ENCODE assay signal across 1 cellular context in the genomic region with DNA sequence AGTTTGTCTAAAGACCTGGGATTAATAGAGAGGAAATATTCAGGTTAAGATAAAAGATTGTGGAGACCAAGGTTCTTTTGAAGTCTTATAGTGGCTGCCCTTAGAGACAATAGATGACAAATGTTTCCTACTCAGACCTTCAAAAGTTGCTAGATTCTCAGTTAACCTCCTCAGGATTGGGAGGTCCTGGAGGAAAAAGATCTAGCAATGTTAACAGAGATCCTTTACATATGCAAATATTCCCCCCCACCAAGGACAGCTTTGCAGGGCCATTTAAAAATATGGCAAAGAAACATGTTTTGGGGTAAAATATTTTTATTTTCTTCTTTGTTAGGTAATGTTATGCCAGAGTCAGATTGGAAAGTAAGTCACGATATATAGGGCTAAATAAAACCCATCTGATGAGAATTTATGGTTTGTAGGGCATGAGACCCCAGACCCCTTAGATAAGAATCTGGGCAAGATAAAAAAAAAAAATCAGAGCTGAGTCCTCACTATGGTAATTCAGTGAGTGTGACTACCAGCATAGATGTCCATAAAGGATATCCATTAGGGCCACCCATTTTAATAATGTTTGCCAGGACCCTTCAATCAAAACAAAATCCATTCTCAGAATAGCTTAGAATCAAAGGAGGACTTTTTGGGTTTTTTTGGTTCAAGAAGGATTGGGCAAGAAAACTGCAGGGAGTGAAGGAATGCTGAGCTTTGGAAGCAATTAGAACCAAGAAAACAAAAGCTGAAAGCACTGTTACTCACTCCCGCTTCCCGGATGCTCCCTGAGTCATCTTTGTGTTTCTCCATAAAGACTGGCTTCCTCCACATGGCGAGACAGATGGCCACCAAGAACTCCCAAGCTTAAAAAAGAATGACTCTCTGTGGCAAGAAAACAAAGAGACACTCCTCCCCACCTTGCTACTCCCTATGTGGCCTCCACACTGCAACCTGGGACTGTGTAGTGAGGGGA.
TF ChIP-seq lines count a peak whose summit lies in the region.

No MANE protein-coding gene starts in this region.

TF ChIP-seq in SK-N-SH, 30 proteins besides CTCF, POLR2A, EP300 and RAD21 (continued from another document):
- TF ChIP-seq, protein P1, sequence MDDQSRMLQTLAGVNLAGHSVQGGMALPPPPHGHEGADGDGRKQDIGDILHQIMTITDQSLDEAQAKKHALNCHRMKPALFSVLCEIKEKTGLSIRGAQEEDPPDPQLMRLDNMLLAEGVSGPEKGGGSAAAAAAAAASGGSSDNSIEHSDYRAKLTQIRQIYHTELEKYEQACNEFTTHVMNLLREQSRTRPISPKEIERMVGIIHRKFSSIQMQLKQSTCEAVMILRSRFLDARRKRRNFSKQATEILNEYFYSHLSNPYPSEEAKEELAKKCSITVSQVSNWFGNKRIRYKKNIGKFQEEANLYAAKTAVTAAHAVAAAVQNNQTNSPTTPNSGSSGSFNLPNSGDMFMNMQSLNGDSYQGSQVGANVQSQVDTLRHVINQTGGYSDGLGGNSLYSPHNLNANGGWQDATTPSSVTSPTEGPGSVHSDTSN (IDR thresholded peaks at IDR 0.05): no peak
- TF ChIP-seq, protein P2, sequence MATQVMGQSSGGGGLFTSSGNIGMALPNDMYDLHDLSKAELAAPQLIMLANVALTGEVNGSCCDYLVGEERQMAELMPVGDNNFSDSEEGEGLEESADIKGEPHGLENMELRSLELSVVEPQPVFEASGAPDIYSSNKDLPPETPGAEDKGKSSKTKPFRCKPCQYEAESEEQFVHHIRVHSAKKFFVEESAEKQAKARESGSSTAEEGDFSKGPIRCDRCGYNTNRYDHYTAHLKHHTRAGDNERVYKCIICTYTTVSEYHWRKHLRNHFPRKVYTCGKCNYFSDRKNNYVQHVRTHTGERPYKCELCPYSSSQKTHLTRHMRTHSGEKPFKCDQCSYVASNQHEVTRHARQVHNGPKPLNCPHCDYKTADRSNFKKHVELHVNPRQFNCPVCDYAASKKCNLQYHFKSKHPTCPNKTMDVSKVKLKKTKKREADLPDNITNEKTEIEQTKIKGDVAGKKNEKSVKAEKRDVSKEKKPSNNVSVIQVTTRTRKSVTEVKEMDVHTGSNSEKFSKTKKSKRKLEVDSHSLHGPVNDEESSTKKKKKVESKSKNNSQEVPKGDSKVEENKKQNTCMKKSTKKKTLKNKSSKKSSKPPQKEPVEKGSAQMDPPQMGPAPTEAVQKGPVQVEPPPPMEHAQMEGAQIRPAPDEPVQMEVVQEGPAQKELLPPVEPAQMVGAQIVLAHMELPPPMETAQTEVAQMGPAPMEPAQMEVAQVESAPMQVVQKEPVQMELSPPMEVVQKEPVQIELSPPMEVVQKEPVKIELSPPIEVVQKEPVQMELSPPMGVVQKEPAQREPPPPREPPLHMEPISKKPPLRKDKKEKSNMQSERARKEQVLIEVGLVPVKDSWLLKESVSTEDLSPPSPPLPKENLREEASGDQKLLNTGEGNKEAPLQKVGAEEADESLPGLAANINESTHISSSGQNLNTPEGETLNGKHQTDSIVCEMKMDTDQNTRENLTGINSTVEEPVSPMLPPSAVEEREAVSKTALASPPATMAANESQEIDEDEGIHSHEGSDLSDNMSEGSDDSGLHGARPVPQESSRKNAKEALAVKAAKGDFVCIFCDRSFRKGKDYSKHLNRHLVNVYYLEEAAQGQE (IDR thresholded peaks at IDR 0.05; ENCODE audit: low read depth, low read length): no peak
- TF ChIP-seq RCOR1 (IDR thresholded peaks at IDR 0.05; ENCODE audit: low read length) (no peak), YY1 (IDR thresholded peaks at IDR 0.05; ENCODE audit: low read depth) (peak; percentile 44; the same call in 1 of the 2 replicates), FOXM1 (IDR thresholded peaks at IDR 0.05; ENCODE audit: low read depth) (no peak), FOXJ3 (CRISPR knock-in tag; IDR thresholded peaks at IDR 0.05) (no peak), TEAD4 (IDR thresholded peaks at IDR 0.05; ENCODE audit: borderline replicate concordance, insufficient read depth) (no peak)
- TF ChIP-seq, protein P3, sequence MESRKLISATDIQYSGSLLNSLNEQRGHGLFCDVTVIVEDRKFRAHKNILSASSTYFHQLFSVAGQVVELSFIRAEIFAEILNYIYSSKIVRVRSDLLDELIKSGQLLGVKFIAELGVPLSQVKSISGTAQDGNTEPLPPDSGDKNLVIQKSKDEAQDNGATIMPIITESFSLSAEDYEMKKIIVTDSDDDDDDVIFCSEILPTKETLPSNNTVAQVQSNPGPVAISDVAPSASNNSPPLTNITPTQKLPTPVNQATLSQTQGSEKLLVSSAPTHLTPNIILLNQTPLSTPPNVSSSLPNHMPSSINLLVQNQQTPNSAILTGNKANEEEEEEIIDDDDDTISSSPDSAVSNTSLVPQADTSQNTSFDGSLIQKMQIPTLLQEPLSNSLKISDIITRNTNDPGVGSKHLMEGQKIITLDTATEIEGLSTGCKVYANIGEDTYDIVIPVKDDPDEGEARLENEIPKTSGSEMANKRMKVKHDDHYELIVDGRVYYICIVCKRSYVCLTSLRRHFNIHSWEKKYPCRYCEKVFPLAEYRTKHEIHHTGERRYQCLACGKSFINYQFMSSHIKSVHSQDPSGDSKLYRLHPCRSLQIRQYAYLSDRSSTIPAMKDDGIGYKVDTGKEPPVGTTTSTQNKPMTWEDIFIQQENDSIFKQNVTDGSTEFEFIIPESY (IDR thresholded peaks at IDR 0.05; ENCODE audit: borderline replicate concordance, low read depth): no peak
